ENCODE assay signal across 8 cellular contexts in genomic region chr7:114405427-114405826, GRCh38. TPM values are rescaled to one million over a fixed set of nuclear protein-coding genes. Genes with fewer than 3 reads are reported as not detected.
A peak's percentile ranks its signal among the peaks of the same experiment; 100 is the strongest.
DNase-seq lines count a peak whose midpoint lies in the region; ATAC-seq and TF ChIP-seq lines count a peak whose summit lies in the region.

No MANE protein-coding gene starts in this region.

- no peak overlapping the region for H3K4me3 ChIP-seq in right atrium auricular region

- no peaks in the 10 kb centered on the region for H3K27me3 ChIP-seq in right atrium auricular region

- no peaks in the 10 kb centered on the region for H3K9me3 ChIP-seq in right atrium auricular region

- peaks cover 10% of the 10 kb centered on the region for H3K27me3 Mint-ChIP-seq in type B pancreatic cell

- DNase-seq in ELR (ENCODE audit: low read depth), result peak; percentile 46
- peak; percentile 40 for DNase-seq in NCI-H146 (lab: John Stamatoyannopoulos, UW)
- peak; percentile 50 for DNase-seq in dermis blood vessel endothelial cell
- no peak for DNase-seq in type B pancreatic cell (ENCODE audit: extremely low spot score, unreplicated experiment)
- no peak for DNase-seq in activated T-cell treated with anti-CD3 and anti-CD28 coated beads, Interleukin-2, amount 50 U/mL, for 48 hours
- no peak for DNase-seq in right atrium auricular region (ENCODE audit: low spot score)

- H3K27ac ChIP-seq in right atrium auricular region, result no peak overlapping the region

- H3K4me1 ChIP-seq in right atrium auricular region, result no peaks in the 10 kb centered on the region

- H3K36me3 ChIP-seq in right atrium auricular region, result no peaks in the 10 kb centered on the region

- TF ChIP-seq CTCF in type B pancreatic cell (conservative IDR thresholded peaks at IDR 0.05) (peak; percentile 71), right atrium auricular region (IDR thresholded peaks at IDR 0.05) (peak in 1 of 2 donors; percentile 39)

- H3K9me3 Mint-ChIP-seq in type B pancreatic cell, result no peaks in the 10 kb centered on the region

- no peaks in the 10 kb centered on the region for H3K36me3 Mint-ChIP-seq in type B pancreatic cell

- peak; percentile 76 for ATAC-seq in GM21786 (IDR thresholded peaks at IDR 0.05; ENCODE audit: unreplicated experiment)
- no peak for ATAC-seq in HG02970 (IDR thresholded peaks at IDR 0.05; ENCODE audit: low FRiP score, unreplicated experiment)

- H3K4me3 Mint-ChIP-seq in type B pancreatic cell, result no peak overlapping the region

- H3K4me1 Mint-ChIP-seq in type B pancreatic cell (ENCODE audit: unreplicated experiment), result no peaks in the 10 kb centered on the region

- H3K27ac Mint-ChIP-seq in type B pancreatic cell, result no peak overlapping the region

RNA-seq across cellular contexts. Expression of gene FOXP2, which starts 9.2 kb away (rescaled TPM):
- total RNA-seq in dermis blood vessel endothelial cell (3.7 and 11.4 TPM in 2 replicates), type B pancreatic cell (ENCODE audit: low replicate concordance) (3.4 and 24.0 TPM in 2 replicates), right atrium auricular region (1 to 10 TPM; 2.0 to 3.8 TPM)

Comparison
In these comparisons a context has a peak if more than half of its experiments do, and no peak if none do; other contexts are left out.
1. DNase-seq: peak in ELR (single experiment), NCI-H146 (single experiment) and dermis blood vessel endothelial cell (single experiment); none in type B pancreatic cell (single experiment), activated T-cell treated with anti-CD3 and anti-CD28 coated beads, Interleukin-2, amount 50 U/mL, for 48 hours (0 of 2) and right atrium auricular region (single experiment).